Comparison of ENCODE assay signal across 27 cellular contexts in the genomic region with DNA sequence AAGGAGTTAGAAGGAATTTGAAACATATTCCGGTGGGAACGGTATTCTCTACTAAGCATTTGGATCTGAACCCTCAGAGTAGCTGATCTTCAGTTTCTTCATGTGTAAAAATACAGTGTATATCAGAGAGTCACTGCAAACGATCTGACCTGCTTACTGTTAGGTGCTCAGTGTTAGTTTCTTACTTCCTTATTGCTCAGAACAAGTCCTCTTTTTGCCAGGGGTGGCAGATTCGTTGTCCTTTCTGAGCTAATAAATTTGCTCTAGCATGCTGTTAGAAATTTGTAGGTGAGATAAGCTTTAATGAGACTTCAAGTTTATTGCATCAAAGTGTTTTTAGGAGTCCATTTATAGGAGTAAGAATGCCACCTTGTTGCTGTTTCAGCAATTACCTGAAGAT. TPM values are rescaled to one million over a fixed set of nuclear protein-coding genes. Genes with fewer than 3 reads are reported as not detected.
"Had no signal": no experiment of that assay in that cellular context is flagged by ENCODE, and none has a peak within 500 bp of the region (broad histone marks: within the 10 kb centered on the region; RNA-seq: fewer than 3 reads in every experiment).

No MANE protein-coding gene starts in this region.

- H3K4me2 ChIP-seq: KMS-11, SK-N-SH had no signal

- ATAC-seq: activated CD4-positive, alpha-beta T cell treated with anti-CD3 and anti-CD28 coated beads for 36 hours; activated CD4-positive, CD25-positive, alpha-beta regulatory T cell treated with anti-CD3 and anti-CD28 coated beads, Interleukin-2, amount 50 U/mL, for 24 hours; activated CD8-positive, alpha-beta T cell treated with anti-CD3 and anti-CD28 coated beads, Interleukin-2, amount 10 ng/mL, durations not matched to agents 7 days and 5 days; PC-3; WTC11 had no signal

- H3K27ac ChIP-seq: ascending aorta, cardiac muscle cell, KMS-11, SJSA1 had no signal

- H3K4me3 ChIP-seq: ascending aorta, cardiac muscle cell, Peyer's patch, SJSA1 had no signal

- DNase-seq: activated CD4-positive, alpha-beta T cell treated with anti-CD3 and anti-CD28 coated beads for 36 hours; activated CD4-positive, alpha-beta T cell treated with anti-CD3 and anti-CD28 coated beads, Interleukin-2, amount 10 ng/mL, durations not matched to agents 7 days and 5 days; activated CD4-positive, alpha-beta T cell treated with anti-CD3 and anti-CD28 coated beads, Interleukin-2, amount 50 U/mL, for 48 hours; activated CD8-positive, alpha-beta T cell treated with anti-CD3 and anti-CD28 coated beads, Interleukin-2, amount 10 ng/mL, durations not matched to agents 7 days and 5 days; activated naive CD4-positive, alpha-beta T cell treated with anti-CD3 and anti-CD28 coated beads, Interleukin-2, amount 50 U/mL, for 16 hours; activated naive CD8-positive, alpha-beta T cell treated with anti-CD3 and anti-CD28 coated beads, Interleukin-2, amount 10 ng/mL, durations not matched to agents 7 days and 5 days; activated T-cell treated with anti-CD3 and anti-CD28 coated beads, Interleukin-2, amount 50 U/mL, for 24 hours; amygdala; MV-4-11; NCI-H1092; NCI-H1436 treated with DMSO at 0.1 percent for 48 hours; NCI-H1694 treated with DMSO at 0.1 percent for 48 hours; NCI-H2029; NCI-H345; NCI-H524 treated with DMSO at 0.1 percent for 48 hours; PC-3; Peyer's patch; RPMI8226; SHP77 treated with DMSO at 0.1 percent for 48 hours; SK-N-SH had no signal

- H3K4me1 ChIP-seq: ascending aorta, SJSA1 had no signal

- H3K27me3 ChIP-seq: ascending aorta, cardiac muscle cell, Peyer's patch, SJSA1 had no signal

- H3K9me3 ChIP-seq: ascending aorta, Peyer's patch, SJSA1, SK-N-SH had no signal

RNA-seq across cellular contexts. Expression of gene PJVK, which starts 44.9 kb away (rescaled TPM):
- total RNA-seq: ascending aorta, M059J had no signal
